ENCODE assay signal across 13 cellular contexts in the genomic region with DNA sequence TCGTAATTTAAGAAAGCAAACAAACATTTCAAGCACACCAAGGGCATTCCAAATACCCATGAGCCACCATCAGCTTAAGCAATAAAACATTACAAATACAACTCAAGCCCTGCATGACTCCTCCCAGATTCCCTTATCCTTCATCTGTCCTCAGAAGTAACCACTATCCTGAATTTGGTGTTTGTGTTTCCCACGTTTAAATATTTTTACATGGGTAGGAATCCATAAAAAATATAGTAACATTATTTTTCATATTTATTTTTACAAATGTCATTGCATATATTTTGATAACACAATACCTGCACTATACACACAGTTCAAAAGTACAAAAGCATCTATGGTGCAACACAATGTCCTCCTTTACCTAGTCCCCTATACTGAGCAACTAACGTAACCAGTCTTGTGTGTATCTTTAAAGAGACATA. TPM values are rescaled to one million over a fixed set of nuclear protein-coding genes. Genes with fewer than 3 reads are reported as not detected.
DNase-seq lines count a peak whose midpoint lies in the region; ATAC-seq and TF ChIP-seq lines count a peak whose summit lies in the region.
"Had no signal": no experiment of that assay in that cellular context is flagged by ENCODE, and none has a peak within 500 bp of the region (broad histone marks: within the 10 kb centered on the region; RNA-seq: fewer than 3 reads in every experiment).

No MANE protein-coding gene starts in this region.

- ATAC-seq in IMR-90 (ENCODE audit: low read depth): peak; percentile 40; the same call in 1 of the 2 replicates
- ATAC-seq: GM23338; natural killer cell treated with Interleukin-12 subunit alpha and Interleukin-12 subunit beta and Interleukin-15 and Interleukin-18, amount 100 ng/mL, for 72 hours had no signal

- H3K9me3 ChIP-seq in IMR-90 (ENCODE audit: control insufficient read depth, insufficient read depth, low read length) (no peaks in the 10 kb centered on the region), trophoblast cell (ENCODE audit: insufficient read depth, low read depth, low read length) (no peaks in the 10 kb centered on the region)

- H3K18ac ChIP-seq in IMR-90 (ENCODE audit: low read depth, low read length) (no peak overlapping the region), trophoblast cell (ENCODE audit: low read length) (no peak overlapping the region)

- H2AK5ac ChIP-seq in IMR-90 (ENCODE audit: low read depth, low read length): no peak overlapping the region
- H2AK5ac ChIP-seq in trophoblast cell (ENCODE audit: low read length): no peak overlapping the region

- no CpG with 5 or more reads among the region's 3 CpGs for WGBS in IMR-90 (ENCODE audit: extremely low coverage in 2 of 2, insufficient read length in 1 of 2), 2 experiments
- no CpG with 5 or more reads among the region's 3 CpGs for WGBS in trophoblast cell (ENCODE audit: extremely low coverage, insufficient coverage, insufficient read length)

- peaks cover 41% of the 10 kb centered on the region for H3K4me1 Mint-ChIP-seq in chondrocyte (ENCODE audit: low read depth)

- no peak for TF ChIP-seq POLR2A in IMR-90 (IDR thresholded peaks at IDR 0.05; ENCODE audit: low read depth, low read length)

- H2BK20ac ChIP-seq in IMR-90 (ENCODE audit: low read depth, low read length): no peak overlapping the region

- no peak overlapping the region for H2BK120ac ChIP-seq in IMR-90 (ENCODE audit: low read depth, low read length)
- H2BK120ac ChIP-seq in trophoblast cell (ENCODE audit: insufficient read depth, low read length, poor library complexity): no peak overlapping the region

- H2BK5ac ChIP-seq in IMR-90 (ENCODE audit: low read depth, low read length, poor library complexity, severe bottlenecking): no peak overlapping the region
- H2BK5ac ChIP-seq in trophoblast cell (ENCODE audit: low read depth, low read length, poor library complexity): no peak overlapping the region

- dilution Hi-C loops in IMR-90 (cut with HindIII; ENCODE audit: low sequenced_read_pairs, unreplicated experiment): no loop called here

- H3K27me3 ChIP-seq in IMR-90 (ENCODE audit: control insufficient read depth, insufficient read depth, low read length) (no peaks in the 10 kb centered on the region), trophoblast cell (ENCODE audit: insufficient read depth, low read length) (no peaks in the 10 kb centered on the region)
- H3K27me3 ChIP-seq: dorsolateral prefrontal cortex had no signal

- POLR2A ChIA-PET in IMR-90 (lab: Charles Lee; ENCODE audit: unreplicated experiment): no interaction called here

- TF ChIP-seq CTCF in IMR-90 (conservative IDR thresholded peaks at IDR 0.05; ENCODE audit: low read depth, low read length) (no peak), chondrocyte (IDR thresholded peaks at IDR 0.05) (no peak)

- no peak for TF ChIP-seq RAD21 in IMR-90 (IDR thresholded peaks at IDR 0.05; ENCODE audit: low read length)

- H2AFZ ChIP-seq in IMR-90 (replicated peaks; ENCODE audit: low read length, poor library complexity) (no peak overlapping the region), trophoblast cell (ENCODE audit: insufficient read depth, low read length, poor library complexity) (no peak overlapping the region)
- H2AFZ ChIP-seq: GM23338 had no signal

- H3K36me3 ChIP-seq in IMR-90 (ENCODE audit: control insufficient read depth, insufficient read depth, low read length) (peaks cover 6% of the 10 kb centered on the region), trophoblast cell (ENCODE audit: control insufficient read depth in 1 of 2, insufficient read depth in 2 of 2, low read length in 2 of 2) (peaks cover 2 to 3% of the 10 kb centered on the region in 2 experiments)

- no peak overlapping the region for H2AK9ac ChIP-seq in IMR-90 (replicated peaks; ENCODE audit: low read depth, low read length, poor library complexity)

- H3K4me3 Mint-ChIP-seq in chondrocyte (ENCODE audit: unreplicated experiment): no peak overlapping the region
- H3K4me3 Mint-ChIP-seq: GM23338; natural killer cell treated with Interleukin-12 subunit alpha and Interleukin-12 subunit beta and Interleukin-15 and Interleukin-18, amount 100 ng/mL, for 72 hours had no signal

- peaks cover 7% of the 10 kb centered on the region for H3K9me3 Mint-ChIP-seq in chondrocyte (ENCODE audit: low read depth)
- H3K9me3 Mint-ChIP-seq: natural killer cell treated with Interleukin-12 subunit alpha and Interleukin-12 subunit beta and Interleukin-15 and Interleukin-18, amount 100 ng/mL, for 72 hours had no signal

- no peak overlapping the region for H3K4ac ChIP-seq in IMR-90 (ENCODE audit: low read depth, low read length)
- no peak overlapping the region for H3K4ac ChIP-seq in trophoblast cell (ENCODE audit: low read depth, low read length)

- no peak overlapping the region for H3K4me3 ChIP-seq in IMR-90 (ENCODE audit: insufficient read depth, low read depth, low read length)
- H3K4me3 ChIP-seq in trophoblast cell (ENCODE audit: low read depth, low read length): no peak overlapping the region
- H3K4me3 ChIP-seq: dorsolateral prefrontal cortex, GM23338 had no signal

- H3K56ac ChIP-seq in IMR-90 (ENCODE audit: extremely low read depth, insufficient read depth, low read length): no peak overlapping the region

- H3K79me2 ChIP-seq in trophoblast cell (ENCODE audit: control insufficient read depth, insufficient read depth, low read length, poor library complexity): no peaks in the 10 kb centered on the region

- intact Hi-C loops in IMR-90 (cut with micrococcal nuclease): no loop called here

- no peak overlapping the region for H2BK12ac ChIP-seq in trophoblast cell (ENCODE audit: low read length)

- no peak overlapping the region for H4K91ac ChIP-seq in IMR-90 (ENCODE audit: insufficient read depth, low read depth, low read length)
- H4K91ac ChIP-seq in trophoblast cell (ENCODE audit: low read depth, low read length): no peak overlapping the region

- H3K4me2 ChIP-seq in IMR-90 (ENCODE audit: low read depth, low read length) (no peak overlapping the region), trophoblast cell (ENCODE audit: low read length) (no peak overlapping the region)
- H3K4me2 ChIP-seq: GM23338 had no signal

- H4K20me1 ChIP-seq in IMR-90 (ENCODE audit: insufficient read depth, low read length): peaks cover 89% of the 10 kb centered on the region

- CTCF ChIA-PET in IMR-90 (lab: Yijun Ruan, JAX): no interaction called here

- peak; percentile 7 for DNase-seq in IMR-90
- no peak for DNase-seq in chondrocyte (ENCODE audit: low spot score)
- peak; percentile 11 to 56 for DNase-seq in trophoblast cell
- DNase-seq in AG08396 (ENCODE audit: low spot score): no peak
- DNase-seq in cerebellar cortex (ENCODE audit: low spot score): no peak
- DNase-seq in NCI-H146 (lab: John Stamatoyannopoulos, UW): no peak
- DNase-seq: activated CD4-positive, alpha-beta T cell treated with anti-CD3 and anti-CD28 coated beads, Interleukin-2, amount 50 U/mL, for 48 hours; DMS153; dorsolateral prefrontal cortex; NCI-H1092 treated with DMSO at 0.1 percent for 48 hours; NCI-H226 had no signal

- H3K9me1 ChIP-seq in IMR-90 (ENCODE audit: insufficient read depth, low read length): peaks cover 6% of the 10 kb centered on the region; the same call in 1 of the 2 replicates

- no TSS peak for BruUV-seq in IMR-90 (replicated peaks; lab: Mats Ljungman, UMichigan)

- peak overlapping the region; percentile 2 for H3K27ac Mint-ChIP-seq in chondrocyte (ENCODE audit: unreplicated experiment)
- H3K27ac Mint-ChIP-seq: GM23338 had no signal

- no peak overlapping the region for H4K5ac ChIP-seq in IMR-90 (ENCODE audit: low read depth, low read length)

- H4K12ac ChIP-seq in trophoblast cell (ENCODE audit: low read depth, low read length): no peak overlapping the region

- H3K9ac ChIP-seq in IMR-90 (ENCODE audit: low read depth, low read length) (no peak overlapping the region), trophoblast cell (ENCODE audit: low read length) (no peak overlapping the region)

- no peak overlapping the region for H2BK15ac ChIP-seq in IMR-90 (ENCODE audit: low read depth, low read length)

- H3K4me1 ChIP-seq in IMR-90 (ENCODE audit: control insufficient read depth, insufficient read depth, low read length) (peaks cover 5% of the 10 kb centered on the region), trophoblast cell (ENCODE audit: control insufficient read depth in 1 of 2, insufficient read depth in 2 of 2, low read length in 2 of 2) (no peaks in the 10 kb centered on the region)

- no peak overlapping the region for H4K8ac ChIP-seq in IMR-90 (ENCODE audit: low read depth in 2 of 2, low read length in 2 of 2)
- H4K8ac ChIP-seq in trophoblast cell (ENCODE audit: low read depth, low read length): no peak overlapping the region

- no peak overlapping the region for H3K14ac ChIP-seq in IMR-90 (replicated peaks; ENCODE audit: low read depth, low read length)
- no peak overlapping the region for H3K14ac ChIP-seq in trophoblast cell (ENCODE audit: low read length)

- H3K79me1 ChIP-seq in IMR-90 (ENCODE audit: low read depth in 1 of 2, low read length in 2 of 2) (peaks cover 0 to 38% of the 10 kb centered on the region in 2 experiments; a peak in 2 of 4 replicates), trophoblast cell (ENCODE audit: low read length) (no peaks in the 10 kb centered on the region)

- no peaks in the 10 kb centered on the region for H3K27me3 Mint-ChIP-seq in chondrocyte (ENCODE audit: low read depth)
- H3K27me3 Mint-ChIP-seq: natural killer cell treated with Interleukin-12 subunit alpha and Interleukin-12 subunit beta and Interleukin-15 and Interleukin-18, amount 100 ng/mL, for 72 hours had no signal

- H3K36me3 Mint-ChIP-seq in chondrocyte (ENCODE audit: low read depth): peaks cover 5% of the 10 kb centered on the region

- no peak overlapping the region for H3K23ac ChIP-seq in IMR-90 (ENCODE audit: low read depth, low read length)
- no peak overlapping the region for H3K23ac ChIP-seq in trophoblast cell (ENCODE audit: low read length)

- in situ Hi-C loops in IMR-90 (cut with MboI; ENCODE audit: low sequenced_read_pairs): no loop called here

- no peak overlapping the region for H3K27ac ChIP-seq in IMR-90 (ENCODE audit: insufficient read depth, low read length)
- no peak overlapping the region for H3K27ac ChIP-seq in trophoblast cell (ENCODE audit: low read depth, low read length)
- H3K27ac ChIP-seq: dorsolateral prefrontal cortex had no signal

RNA-seq across cellular contexts. Expression of gene PRKAA1, which starts 6.4 kb away (rescaled TPM):
- total RNA-seq in IMR-90 (2012; rRNA removed) (94.1 and 129 TPM in 2 replicates), chondrocyte (67.8 to 71.3 TPM (median 70.8 TPM) in 3 replicates)
- 38.9 and 47.7 TPM in 2 replicates for polyA plus RNA-seq in IMR-90 (2012; rRNA removed)
- polyA plus RNA-seq in IMR-90 (2012; cell fraction: cytosol; rRNA removed): 5.5 and 8.8 TPM in 2 replicates
- 25.9 and 134 TPM in 2 replicates for polyA plus RNA-seq in IMR-90 (2012; cell fraction: nucleus; rRNA removed; ENCODE audit: low replicate concordance)
- polyA plus RNA-seq in trophoblast cell (2013): 30.3 and 33.1 TPM in 2 replicates

RNA-seq across cellular contexts. Expression of gene TTC33, which starts 36.0 kb away (rescaled TPM):
- total RNA-seq in IMR-90 (2012; rRNA removed): 8.1 and 11.7 TPM in 2 replicates
- 2.5 and 3.1 TPM in 2 replicates for polyA plus RNA-seq in IMR-90 (2012; rRNA removed)
- polyA plus RNA-seq in IMR-90 (2012; cell fraction: cytosol; rRNA removed): 0.36 and 1.3 TPM in 2 replicates
- 0.41 and 3.6 TPM in 2 replicates for polyA plus RNA-seq in IMR-90 (2012; cell fraction: nucleus; rRNA removed; ENCODE audit: low replicate concordance)
- 14.3 to 17.3 TPM (median 15.0 TPM) in 3 replicates for total RNA-seq in chondrocyte
- 3.8 and 4.0 TPM in 2 replicates for polyA plus RNA-seq in trophoblast cell (2013)

RNA-seq across cellular contexts. Expression of gene RPL37, which starts 43.3 kb away (rescaled TPM):
- 35.3 and 68.6 TPM in 2 replicates for total RNA-seq in IMR-90 (2012; rRNA removed)
- 294 and 551 TPM in 2 replicates for polyA plus RNA-seq in IMR-90 (2012; rRNA removed)
- polyA plus RNA-seq in IMR-90 (2012; cell fraction: cytosol; rRNA removed): 107 and 412 TPM in 2 replicates
- 28.1 and 181 TPM in 2 replicates for polyA plus RNA-seq in IMR-90 (2012; cell fraction: nucleus; rRNA removed; ENCODE audit: low replicate concordance)
- 714 to 807 TPM (median 721 TPM) in 3 replicates for total RNA-seq in chondrocyte
- polyA plus RNA-seq in trophoblast cell (2013): 4,553 and 4,929 TPM in 2 replicates

RNA-seq across cellular contexts. Expression of gene CARD6, which starts 49.4 kb away (rescaled TPM):
- 4.2 and 4.3 TPM in 2 replicates for total RNA-seq in IMR-90 (2012; rRNA removed)
- polyA plus RNA-seq in IMR-90 (2012; rRNA removed): 1.5 and 1.8 TPM in 2 replicates
- 0.46 and 0.63 TPM in 2 replicates for polyA plus RNA-seq in IMR-90 (2012; cell fraction: cytosol; rRNA removed)
- polyA plus RNA-seq in IMR-90 (2012; cell fraction: nucleus; rRNA removed; ENCODE audit: low replicate concordance): 0.18 and 1.3 TPM in 2 replicates
- 0.36 to 0.72 TPM (median 0.53 TPM) in 3 replicates for total RNA-seq in chondrocyte
- polyA plus RNA-seq in trophoblast cell (2013): 0.15 and 0.19 TPM in 2 replicates

Comparison
In these comparisons a context has a peak if more than half of its experiments do, and no peak if none do; other contexts are left out.
1. DNase-seq: peak in IMR-90 (single experiment) and trophoblast cell (2 of 2); none in chondrocyte (single experiment), AG08396 (single experiment), cerebellar cortex (single experiment) and NCI-H146 (single experiment).
2. RNA of gene RPL37, which starts 43.3 kb away (total RNA-seq): 714 to 807 TPM in chondrocyte; 35.3 to 68.6 TPM in IMR-90; every median in the first group is over 10 times any median in the second.